Comparison of ENCODE assay signal across 27 cellular contexts in the genomic region with DNA sequence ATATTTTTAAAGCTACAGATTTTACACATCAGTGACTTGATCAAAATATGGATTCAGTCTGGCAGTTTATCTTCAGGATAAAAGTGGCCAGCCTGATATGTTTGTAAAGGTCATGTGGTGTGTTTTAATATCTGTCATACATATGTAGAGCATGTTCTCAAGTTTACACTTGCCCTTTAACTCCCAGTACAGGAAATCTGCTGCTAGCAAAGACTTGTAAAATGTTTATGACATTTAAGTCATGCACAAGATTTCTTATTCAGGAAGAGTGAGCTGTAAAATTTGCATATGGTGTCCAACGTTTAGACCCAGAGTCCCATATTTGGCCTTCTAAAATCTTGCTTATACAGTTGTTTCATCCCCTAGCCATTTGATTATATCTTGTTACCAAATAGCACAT.
"Had no signal": no experiment of that assay in that cellular context is flagged by ENCODE, and none has a peak within 500 bp of the region (broad histone marks: within the 10 kb centered on the region; RNA-seq: fewer than 3 reads in every experiment).

No MANE protein-coding gene starts in this region.

- H3K27me3 ChIP-seq: adrenal gland, cardiac muscle cell, SJCRH30 had no signal

- H3K4me3 ChIP-seq: adrenal gland, cardiac muscle cell, SJCRH30 had no signal

- ATAC-seq: activated CD4-positive, alpha-beta T cell treated with anti-CD3 and anti-CD28 coated beads for 36 hours; activated CD4-positive, CD25-positive, alpha-beta regulatory T cell treated with anti-CD3 and anti-CD28 coated beads, Interleukin-2, amount 50 U/mL, for 24 hours; activated CD8-positive, alpha-beta T cell treated with anti-CD3 and anti-CD28 coated beads, Interleukin-2, amount 10 ng/mL, durations not matched to agents 7 days and 5 days; activated naive CD4-positive, alpha-beta T cell treated with anti-CD3 and anti-CD28 coated beads, Interleukin-2, amount 50 U/mL, for 72 hours; Panc1; WTC11 had no signal

- H3K9ac ChIP-seq: SK-N-SH had no signal

- H3K36me3 ChIP-seq: adrenal gland, cardiac muscle cell, SJCRH30 had no signal

- DNase-seq: activated CD4-positive, alpha-beta T cell treated with anti-CD3 and anti-CD28 coated beads for 36 hours; activated CD4-positive, alpha-beta T cell treated with anti-CD3 and anti-CD28 coated beads, Interleukin-2, amount 10 ng/mL, durations not matched to agents 7 days and 5 days; activated CD4-positive, alpha-beta T cell treated with anti-CD3 and anti-CD28 coated beads, Interleukin-2, amount 50 U/mL, for 48 hours; activated CD8-positive, alpha-beta T cell treated with anti-CD3 and anti-CD28 coated beads, Interleukin-2, amount 10 ng/mL, durations not matched to agents 7 days and 5 days; activated gamma-delta T cell treated with Interleukin-2 at 50 U/mL for 16 hours; activated naive CD4-positive, alpha-beta T cell treated with anti-CD3 and anti-CD28 coated beads for 36 hours; activated T-cell treated with anti-CD3 and anti-CD28 coated beads, Interleukin-2, amount 50 U/mL, for 24 hours; adrenal gland; Kasumi-1; KG1; NCI-H1092 treated with DMSO at 0.1 percent for 48 hours; NCI-H1417; NCI-H1930; NCI-H2081 treated with DMSO at 0.1 percent for 48 hours; NCI-H226; NCI-H446 treated with DMSO at 0.1 percent for 48 hours; NCI-H524; NCI-H69; NCI-H82; SJCRH30; SK-N-SH had no signal

- FAIRE-seq: TTC549 had no signal

- H3K4me1 ChIP-seq: adrenal gland, SJCRH30 had no signal

- H3K9me3 ChIP-seq: adrenal gland, SJCRH30, SK-N-SH had no signal

- H3K27ac ChIP-seq: adrenal gland, cardiac muscle cell, SJCRH30 had no signal
